ENCODE assay signal across 8 cellular contexts in the genomic region with DNA sequence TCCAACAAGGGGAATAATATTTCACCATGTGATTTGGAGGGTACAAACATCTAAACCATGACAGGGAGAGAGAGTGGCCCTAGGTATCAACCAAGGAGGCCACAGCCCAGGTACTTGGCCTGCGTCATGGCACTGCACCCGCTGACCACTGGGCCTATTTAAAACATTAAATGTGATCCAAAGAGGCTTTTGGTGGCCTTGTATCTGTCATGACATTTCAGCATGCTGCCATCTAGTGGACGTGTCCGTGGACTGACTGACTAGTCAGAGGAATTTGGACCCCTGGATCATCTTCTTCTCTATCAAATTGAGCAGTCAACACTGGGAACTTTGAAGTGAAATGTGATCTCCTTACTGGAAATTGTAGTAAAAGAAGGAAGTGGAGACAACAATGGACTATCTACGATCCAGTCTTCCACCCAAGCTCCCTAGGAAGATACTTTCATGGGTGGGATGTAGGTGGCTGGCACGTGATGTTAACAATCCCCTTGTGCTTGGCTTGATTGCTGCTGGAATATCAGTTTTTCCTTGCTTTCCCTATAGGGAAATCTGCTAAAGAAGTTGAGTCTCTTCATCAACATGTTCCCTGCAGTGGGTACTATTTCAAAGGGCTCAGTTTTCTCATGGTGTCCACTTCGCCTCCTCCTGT. TPM values are rescaled to one million over a fixed set of nuclear protein-coding genes. Genes with fewer than 3 reads are reported as not detected.
A peak's percentile ranks its signal among the peaks of the same experiment; 100 is the strongest.
DNase-seq lines count a peak whose midpoint lies in the region; ATAC-seq and TF ChIP-seq lines count a peak whose summit lies in the region.

No MANE protein-coding gene starts in this region.

- H3K4me1 ChIP-seq in heart left ventricle: peaks cover 0 to 10% (median 0%) of the 10 kb centered on the region in 12 donors

- no peaks in the 10 kb centered on the region for H3K36me3 ChIP-seq in heart left ventricle

- no peak for ATAC-seq in heart left ventricle
- no peak for ATAC-seq in Right ventricle myocardium inferior
- ATAC-seq in HG02588 (IDR thresholded peaks at IDR 0.05; ENCODE audit: unreplicated experiment): peak; percentile 54
- peak; percentile 15 for ATAC-seq in activated naive CD8-positive, alpha-beta T cell treated with anti-CD3 and anti-CD28 coated beads, Interleukin-2, amount 50 U/mL, for 24 hours
- ATAC-seq in GM19324 (IDR thresholded peaks at IDR 0.05; ENCODE audit: low FRiP score, unreplicated experiment): no peak

- TF ChIP-seq POLR2A in heart left ventricle (IDR thresholded peaks at IDR 0.05): no peak

- peaks cover 12% of the 10 kb centered on the region for H3K27me3 Mint-ChIP-seq in activated naive CD8-positive, alpha-beta T cell treated with anti-CD3 and anti-CD28 coated beads, Interleukin-2, amount 50 U/mL, for 24 hours

- 40 to 51% (median 46%) methylated on average over 7 of the region's 7 CpGs for whole genome bisulfite sequencing in heart left ventricle, 4 donors

- DNase-seq in heart left ventricle (peak in 3 of 5 donors; percentile 21 to 33 (median 27)), Right ventricle myocardium inferior (ENCODE audit: missing footprints) (no peak), NCI-H460 (ENCODE audit: extremely low read depth, low read depth) (peak; percentile 57), islet precursor cell (peak; percentile 71)
- peak; percentile 44 for DNase-seq in activated naive CD8-positive, alpha-beta T cell treated with anti-CD3 and anti-CD28 coated beads, Interleukin-2, amount 50 U/mL, for 24 hours
- peak; percentile 6 for DNase-seq in stimulated activated CD8-positive, alpha-beta memory T cell treated with anti-CD3 and anti-CD28 coated beads, Interleukin-7, amount 100 ng/mL, for 24 hours (ENCODE audit: low read depth)

- H3K27me3 ChIP-seq in heart left ventricle: no peaks in the 10 kb centered on the region

- H3K27ac Mint-ChIP-seq in activated naive CD8-positive, alpha-beta T cell treated with anti-CD3 and anti-CD28 coated beads, Interleukin-2, amount 50 U/mL, for 24 hours: no peak overlapping the region

- H3K9me3 Mint-ChIP-seq in activated naive CD8-positive, alpha-beta T cell treated with anti-CD3 and anti-CD28 coated beads, Interleukin-2, amount 50 U/mL, for 24 hours: no peaks in the 10 kb centered on the region

- intact Hi-C loops in heart left ventricle (cut with DNase I) (loop anchor here in 1 of 10 donors (5.0 kb wide), 1 partner anchor 78 kb away; no protein-coding TSS in a partner anchor), Right ventricle myocardium inferior (cut with DNase I) (no loop called here)

- no peaks in the 10 kb centered on the region for H3K36me3 Mint-ChIP-seq in activated naive CD8-positive, alpha-beta T cell treated with anti-CD3 and anti-CD28 coated beads, Interleukin-2, amount 50 U/mL, for 24 hours (ENCODE audit: low read depth)

- H3K4me3 Mint-ChIP-seq in activated naive CD8-positive, alpha-beta T cell treated with anti-CD3 and anti-CD28 coated beads, Interleukin-2, amount 50 U/mL, for 24 hours: no peak overlapping the region

- no peaks in the 10 kb centered on the region for H3K9me3 ChIP-seq in heart left ventricle

- no peaks in the 10 kb centered on the region for H3K4me1 Mint-ChIP-seq in activated naive CD8-positive, alpha-beta T cell treated with anti-CD3 and anti-CD28 coated beads, Interleukin-2, amount 50 U/mL, for 24 hours

- H3K4me3 ChIP-seq in heart left ventricle: no peak overlapping the region

- no peak overlapping the region for H3K27ac ChIP-seq in heart left ventricle

- TF ChIP-seq CTCF in heart left ventricle (IDR thresholded peaks at IDR 0.05): peak; percentile 21 to 60 (median 42)

RNA-seq across cellular contexts. Expression of gene ITGA8, which starts 24.6 kb away (rescaled TPM):
- 1 to 10 TPM in 6 of 9 donors, under 1 TPM in 3; 0.50 to 4.3 (median 1.5) TPM for total RNA-seq in heart left ventricle
- polyA plus RNA-seq in heart left ventricle: 1 to 10 TPM in 1 of 2 donors, under 1 TPM in 1; 0.82 to 1.8 TPM
- 1.7 TPM for total RNA-seq in Right ventricle myocardium inferior
- total RNA-seq in NCI-H460 (2014; rRNA removed; shearing (Covaris generic)): not detected in 2 replicates
- polyA plus RNA-seq in NCI-H460 (2014; cell fraction: nucleus; rRNA removed): not detected in 2 replicates

Comparison
In these comparisons a context has a peak if more than half of its experiments do, and no peak if none do; other contexts are left out.
1. ATAC-seq: peak in HG02588 (single experiment) and activated naive CD8-positive, alpha-beta T cell treated with anti-CD3 and anti-CD28 coated beads, Interleukin-2, amount 50 U/mL, for 24 hours (single experiment); none in heart left ventricle (0 of 4), Right ventricle myocardium inferior (single experiment) and GM19324 (single experiment).